ENCODE assay signal across 1 cellular context in the genomic region with DNA sequence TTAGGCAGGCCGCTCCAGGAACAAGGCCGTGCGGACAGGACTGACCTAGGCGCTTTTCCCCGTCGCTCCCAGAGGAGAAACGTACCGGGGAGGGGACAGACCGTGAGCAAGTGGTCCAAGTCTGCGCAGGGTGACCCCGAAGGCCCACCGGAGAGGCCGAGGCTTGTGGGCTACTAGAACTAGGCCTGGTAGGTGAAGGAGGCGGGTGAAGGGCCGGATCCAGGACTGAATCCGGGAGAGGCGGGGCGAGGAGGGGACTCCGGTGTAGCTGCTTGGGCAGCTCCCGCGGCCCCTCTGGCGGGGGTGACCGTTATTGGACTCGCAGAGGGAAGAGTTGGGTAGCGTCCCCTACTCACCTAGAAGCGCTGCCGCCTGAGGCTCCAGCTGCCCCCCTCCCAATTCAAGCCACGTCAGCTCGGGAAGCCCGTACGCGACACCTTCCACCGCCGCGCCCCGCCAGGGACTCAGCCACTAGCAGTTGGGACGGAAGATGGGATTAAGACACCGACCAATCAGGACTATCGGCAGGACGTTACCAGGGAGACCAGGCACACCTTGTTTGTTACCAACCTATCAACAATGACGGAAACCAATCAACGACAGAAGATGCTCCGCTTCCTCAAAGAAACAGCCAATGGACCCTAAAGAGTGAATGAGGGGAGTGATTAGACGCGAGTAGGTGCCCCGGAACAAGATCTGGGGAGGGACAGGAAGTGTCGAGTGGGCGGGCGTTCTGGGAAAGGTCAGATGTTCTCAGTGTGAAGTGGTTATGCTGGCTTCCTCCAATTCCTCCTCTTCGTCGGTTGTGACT.
TF ChIP-seq lines count a peak whose summit lies in the region.

GOLGB1 (minus strand) TSS at position 466 of the 811 bp plus-strand sequence. CDS start 18,770 bp downstream, outside the sequence.

TF ChIP-seq in HepG2, 621 proteins besides CTCF, POLR2A, EP300 and RAD21 (continued from another document and continues in another):
- TF ChIP-seq, protein P1, sequence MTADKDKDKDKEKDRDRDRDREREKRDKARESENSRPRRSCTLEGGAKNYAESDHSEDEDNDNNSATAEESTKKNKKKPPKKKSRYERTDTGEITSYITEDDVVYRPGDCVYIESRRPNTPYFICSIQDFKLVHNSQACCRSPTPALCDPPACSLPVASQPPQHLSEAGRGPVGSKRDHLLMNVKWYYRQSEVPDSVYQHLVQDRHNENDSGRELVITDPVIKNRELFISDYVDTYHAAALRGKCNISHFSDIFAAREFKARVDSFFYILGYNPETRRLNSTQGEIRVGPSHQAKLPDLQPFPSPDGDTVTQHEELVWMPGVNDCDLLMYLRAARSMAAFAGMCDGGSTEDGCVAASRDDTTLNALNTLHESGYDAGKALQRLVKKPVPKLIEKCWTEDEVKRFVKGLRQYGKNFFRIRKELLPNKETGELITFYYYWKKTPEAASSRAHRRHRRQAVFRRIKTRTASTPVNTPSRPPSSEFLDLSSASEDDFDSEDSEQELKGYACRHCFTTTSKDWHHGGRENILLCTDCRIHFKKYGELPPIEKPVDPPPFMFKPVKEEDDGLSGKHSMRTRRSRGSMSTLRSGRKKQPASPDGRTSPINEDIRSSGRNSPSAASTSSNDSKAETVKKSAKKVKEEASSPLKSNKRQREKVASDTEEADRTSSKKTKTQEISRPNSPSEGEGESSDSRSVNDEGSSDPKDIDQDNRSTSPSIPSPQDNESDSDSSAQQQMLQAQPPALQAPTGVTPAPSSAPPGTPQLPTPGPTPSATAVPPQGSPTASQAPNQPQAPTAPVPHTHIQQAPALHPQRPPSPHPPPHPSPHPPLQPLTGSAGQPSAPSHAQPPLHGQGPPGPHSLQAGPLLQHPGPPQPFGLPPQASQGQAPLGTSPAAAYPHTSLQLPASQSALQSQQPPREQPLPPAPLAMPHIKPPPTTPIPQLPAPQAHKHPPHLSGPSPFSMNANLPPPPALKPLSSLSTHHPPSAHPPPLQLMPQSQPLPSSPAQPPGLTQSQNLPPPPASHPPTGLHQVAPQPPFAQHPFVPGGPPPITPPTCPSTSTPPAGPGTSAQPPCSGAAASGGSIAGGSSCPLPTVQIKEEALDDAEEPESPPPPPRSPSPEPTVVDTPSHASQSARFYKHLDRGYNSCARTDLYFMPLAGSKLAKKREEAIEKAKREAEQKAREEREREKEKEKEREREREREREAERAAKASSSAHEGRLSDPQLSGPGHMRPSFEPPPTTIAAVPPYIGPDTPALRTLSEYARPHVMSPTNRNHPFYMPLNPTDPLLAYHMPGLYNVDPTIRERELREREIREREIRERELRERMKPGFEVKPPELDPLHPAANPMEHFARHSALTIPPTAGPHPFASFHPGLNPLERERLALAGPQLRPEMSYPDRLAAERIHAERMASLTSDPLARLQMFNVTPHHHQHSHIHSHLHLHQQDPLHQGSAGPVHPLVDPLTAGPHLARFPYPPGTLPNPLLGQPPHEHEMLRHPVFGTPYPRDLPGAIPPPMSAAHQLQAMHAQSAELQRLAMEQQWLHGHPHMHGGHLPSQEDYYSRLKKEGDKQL (CRISPR knock-in tag; IDR thresholded peaks at IDR 0.05; ENCODE audit: low read depth) = no peak
- peak; percentile 76 for TF ChIP-seq BORCS8-MEF2B (CRISPR knock-in tag; IDR thresholded peaks at IDR 0.05)
- TF ChIP-seq ZNF598 (CRISPR knock-in tag; IDR thresholded peaks at IDR 0.05; ENCODE audit: borderline replicate concordance) = 0 out of 2 replicates have a peak, but pooled peaks have one; percentile 30
- TF ChIP-seq NFE2 (CRISPR knock-in tag; IDR thresholded peaks at IDR 0.05) = no peak
- no peak for TF ChIP-seq ZNF17 (CRISPR knock-in tag; IDR thresholded peaks at IDR 0.05)
- no peak for TF ChIP-seq ZNF12 (CRISPR knock-in tag; IDR thresholded peaks at IDR 0.05)
- no peak for TF ChIP-seq ZNF207 (IDR thresholded peaks at IDR 0.05; ENCODE audit: borderline replicate concordance)
- peak; percentile 76; the same call in 1 of the 2 replicates for TF ChIP-seq ARNT2 (CRISPR knock-in tag; IDR thresholded peaks at IDR 0.05; ENCODE audit: low read depth)
- no peak for TF ChIP-seq SOX13 (IDR thresholded peaks at IDR 0.05)
- TF ChIP-seq SOX13 (CRISPR knock-in tag; conservative IDR thresholded peaks at IDR 0.05 in 1 of 2, IDR thresholded peaks at IDR 0.05 in 1 of 2) = 0 out of 4 replicates have a peak, but pooled peaks of 1 of the 2 experiments have one; percentile 35
- peak; percentile 8; the same call in 1 of the 2 replicates for TF ChIP-seq EHMT2 (IDR thresholded peaks at IDR 0.05; ENCODE audit: borderline replicate concordance, low read depth, low read length)
- no peak; the same call in 1 of the 2 replicates for TF ChIP-seq TARDBP (CRISPR knock-in tag; IDR thresholded peaks at IDR 0.05)
- TF ChIP-seq, protein P2, sequence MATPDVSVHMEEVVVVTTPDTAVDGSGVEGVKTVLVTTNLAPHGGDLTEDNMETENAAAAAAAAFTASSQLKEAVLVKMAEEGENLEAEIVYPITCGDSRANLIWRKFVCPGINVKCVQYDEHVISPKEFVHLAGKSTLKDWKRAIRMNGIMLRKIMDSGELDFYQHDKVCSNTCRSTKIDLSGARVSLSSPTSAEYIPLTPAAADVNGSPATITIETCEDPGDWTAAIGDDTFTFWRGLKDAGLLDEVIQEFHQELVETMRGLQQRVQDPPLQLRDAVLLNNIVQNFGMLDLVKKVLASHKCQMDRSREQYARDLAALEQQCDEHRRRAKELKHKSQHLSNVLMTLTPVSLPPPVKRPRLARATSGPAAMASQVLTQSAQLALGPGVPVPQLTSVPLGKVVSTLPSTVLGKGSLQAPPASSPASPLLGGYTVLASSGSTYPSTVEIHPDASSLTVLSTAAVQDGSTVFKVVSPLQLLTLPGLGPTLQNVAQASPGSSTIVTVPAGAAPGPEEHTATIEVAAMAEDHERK (CRISPR knock-in tag; IDR thresholded peaks at IDR 0.05; ENCODE audit: low read depth) = no peak; the same call in 1 of the 2 replicates
- no peak for TF ChIP-seq MBNL3 (CRISPR knock-in tag; conservative IDR thresholded peaks at IDR 0.05)
- TF ChIP-seq ZNF550 (CRISPR knock-in tag; IDR thresholded peaks at IDR 0.05; ENCODE audit: borderline replicate concordance) = no peak
- TF ChIP-seq NCOA5 (CRISPR knock-in tag; IDR thresholded peaks at IDR 0.05) = no peak
- TF ChIP-seq ZSCAN22 (CRISPR knock-in tag; IDR thresholded peaks at IDR 0.05) = no peak
- no peak for TF ChIP-seq ZSCAN20 (CRISPR knock-in tag; IDR thresholded peaks at IDR 0.05; ENCODE audit: borderline replicate concordance)
- TF ChIP-seq POLR2G (IDR thresholded peaks at IDR 0.05; ENCODE audit: low read depth, low read length) = peak; percentile 98
- peak; percentile 75 for TF ChIP-seq YEATS2 (CRISPR knock-in tag; IDR thresholded peaks at IDR 0.05; ENCODE audit: borderline replicate concordance)
- no peak for TF ChIP-seq ZFP82 (CRISPR knock-in tag; IDR thresholded peaks at IDR 0.05; ENCODE audit: borderline replicate concordance)
- TF ChIP-seq RBAK (CRISPR knock-in tag; IDR thresholded peaks at IDR 0.05) = no peak
- TF ChIP-seq ZNF260 (CRISPR knock-in tag; IDR thresholded peaks at IDR 0.05; ENCODE audit: borderline replicate concordance, low read depth) = no peak
- TF ChIP-seq ZBTB2 (CRISPR knock-in tag; IDR thresholded peaks at IDR 0.05; ENCODE audit: low read depth) = 0 out of 2 replicates have a peak, but pooled peaks have one; percentile 50
- TF ChIP-seq ZNF597 (CRISPR knock-in tag; IDR thresholded peaks at IDR 0.05) = no peak
- TF ChIP-seq SIX1 (CRISPR knock-in tag; IDR thresholded peaks at IDR 0.05; ENCODE audit: borderline replicate concordance) = no peak; the same call in 1 of the 2 replicates
- no peak for TF ChIP-seq SOX6 (IDR thresholded peaks at IDR 0.05)
- TF ChIP-seq SOX6 (CRISPR knock-in tag; IDR thresholded peaks at IDR 0.05) = peak; percentile 27; the same call in 1 of the 2 replicates
- TF ChIP-seq RFX1 (IDR thresholded peaks at IDR 0.05) = peak; percentile 93
- no peak; the same call in 1 of the 2 replicates for TF ChIP-seq KLF15 (CRISPR knock-in tag; IDR thresholded peaks at IDR 0.05; ENCODE audit: borderline replicate concordance)
- no peak for TF ChIP-seq ZSCAN25 (CRISPR knock-in tag; IDR thresholded peaks at IDR 0.05)
- 0 out of 2 replicates have a peak, but pooled peaks have one; percentile 50 for TF ChIP-seq ZNF530 (CRISPR knock-in tag; IDR thresholded peaks at IDR 0.05; ENCODE audit: low read depth)
- TF ChIP-seq NFYC (CRISPR knock-in tag; IDR thresholded peaks at IDR 0.05) = peak; percentile 94
- TF ChIP-seq MLX (CRISPR knock-in tag; IDR thresholded peaks at IDR 0.05) = peak; percentile 28; the same call in 1 of the 2 replicates
- peak; percentile 85; the same call in 1 of the 2 replicates for TF ChIP-seq ZNF891 (CRISPR knock-in tag; IDR thresholded peaks at IDR 0.05)
- peak; percentile 79 for TF ChIP-seq DR1 (CRISPR knock-in tag; IDR thresholded peaks at IDR 0.05)
- TF ChIP-seq ZNF138 (CRISPR knock-in tag; IDR thresholded peaks at IDR 0.05; ENCODE audit: low read depth) = peak; percentile 72; the same call in 1 of the 2 replicates
- TF ChIP-seq, protein P3, sequence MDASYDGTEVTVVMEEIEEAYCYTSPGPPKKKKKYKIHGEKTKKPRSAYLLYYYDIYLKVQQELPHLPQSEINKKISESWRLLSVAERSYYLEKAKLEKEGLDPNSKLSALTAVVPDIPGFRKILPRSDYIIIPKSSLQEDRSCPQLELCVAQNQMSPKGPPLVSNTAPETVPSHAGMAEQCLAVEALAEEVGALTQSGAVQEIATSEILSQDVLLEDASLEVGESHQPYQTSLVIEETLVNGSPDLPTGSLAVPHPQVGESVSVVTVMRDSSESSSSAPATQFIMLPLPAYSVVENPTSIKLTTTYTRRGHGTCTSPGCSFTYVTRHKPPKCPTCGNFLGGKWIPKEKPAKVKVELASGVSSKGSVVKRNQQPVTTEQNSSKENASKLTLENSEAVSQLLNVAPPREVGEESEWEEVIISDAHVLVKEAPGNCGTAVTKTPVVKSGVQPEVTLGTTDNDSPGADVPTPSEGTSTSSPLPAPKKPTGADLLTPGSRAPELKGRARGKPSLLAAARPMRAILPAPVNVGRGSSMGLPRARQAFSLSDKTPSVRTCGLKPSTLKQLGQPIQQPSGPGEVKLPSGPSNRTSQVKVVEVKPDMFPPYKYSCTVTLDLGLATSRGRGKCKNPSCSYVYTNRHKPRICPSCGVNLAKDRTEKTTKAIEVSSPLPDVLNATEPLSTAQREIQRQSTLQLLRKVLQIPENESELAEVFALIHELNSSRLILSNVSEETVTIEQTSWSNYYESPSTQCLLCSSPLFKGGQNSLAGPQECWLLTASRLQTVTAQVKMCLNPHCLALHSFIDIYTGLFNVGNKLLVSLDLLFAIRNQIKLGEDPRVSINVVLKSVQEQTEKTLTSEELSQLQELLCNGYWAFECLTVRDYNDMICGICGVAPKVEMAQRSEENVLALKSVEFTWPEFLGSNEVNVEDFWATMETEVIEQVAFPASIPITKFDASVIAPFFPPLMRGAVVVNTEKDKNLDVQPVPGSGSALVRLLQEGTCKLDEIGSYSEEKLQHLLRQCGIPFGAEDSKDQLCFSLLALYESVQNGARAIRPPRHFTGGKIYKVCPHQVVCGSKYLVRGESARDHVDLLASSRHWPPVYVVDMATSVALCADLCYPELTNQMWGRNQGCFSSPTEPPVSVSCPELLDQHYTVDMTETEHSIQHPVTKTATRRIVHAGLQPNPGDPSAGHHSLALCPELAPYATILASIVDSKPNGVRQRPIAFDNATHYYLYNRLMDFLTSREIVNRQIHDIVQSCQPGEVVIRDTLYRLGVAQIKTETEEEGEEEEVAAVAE (CRISPR knock-in tag; IDR thresholded peaks at IDR 0.05; ENCODE audit: borderline replicate concordance) = peak; percentile 98
- no peak; the same call in 1 of the 2 replicates for TF ChIP-seq ZSCAN21 (CRISPR knock-in tag; IDR thresholded peaks at IDR 0.05; ENCODE audit: borderline replicate concordance)
- TF ChIP-seq FOXO1 (CRISPR knock-in tag; IDR thresholded peaks at IDR 0.05) = no peak
- TF ChIP-seq ZNF749 (CRISPR knock-in tag; IDR thresholded peaks at IDR 0.05; ENCODE audit: borderline replicate concordance) = 0 out of 2 replicates have a peak, but pooled peaks have one; percentile 75
- no peak for TF ChIP-seq CEBPB (IDR thresholded peaks at IDR 0.05; ENCODE audit: borderline replicate concordance, low read depth, low read length)
- TF ChIP-seq DZIP1 (CRISPR knock-in tag; IDR thresholded peaks at IDR 0.05) = peak; percentile 43; the same call in 1 of the 2 replicates
